Comparison of ENCODE assay signal across 8 cellular contexts in the genomic region with DNA sequence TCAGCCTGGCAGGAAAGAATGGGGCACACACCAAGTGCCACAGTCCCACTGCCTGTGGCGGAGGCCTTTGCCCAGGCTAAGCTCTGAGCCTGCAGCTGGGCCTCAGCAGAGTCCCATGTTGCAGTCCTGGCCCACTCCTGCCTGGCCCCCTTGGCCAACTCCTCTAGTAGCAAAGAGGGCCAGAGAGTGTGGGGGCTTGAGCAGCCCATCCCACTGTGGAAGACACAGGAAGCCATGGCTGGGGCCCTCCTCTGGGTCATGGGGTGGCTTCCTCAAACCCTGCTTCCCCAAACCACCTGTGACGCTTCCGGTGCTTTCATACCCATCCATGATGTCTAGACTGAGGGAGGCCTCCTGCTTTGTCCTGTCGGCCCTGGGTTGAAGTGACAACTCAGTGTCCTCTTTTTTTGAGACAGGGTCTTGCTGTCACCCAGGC. TPM values are rescaled to one million over a fixed set of nuclear protein-coding genes. Genes with fewer than 3 reads are reported as not detected.
DNase-seq lines count a peak whose midpoint lies in the region; ATAC-seq, FAIRE-seq and TF ChIP-seq lines count a peak whose summit lies in the region.

No MANE protein-coding gene starts in this region.

- BruUV-seq in PC-9 (replicated peaks; lab: Mats Ljungman, UMichigan): no TSS peak

- intact Hi-C loops in PC-9 (cut with micrococcal nuclease; ENCODE audit: unreplicated experiment): loop anchor here (5.0 to 10.0 kb wide), 3 partner anchors 282 to 759 kb away; a partner anchor contains a TSS
- intact Hi-C loops in adrenal gland (cut with DNase I): loop anchor here (5.0 to 10.0 kb wide), 3 partner anchors 34 to 352 kb away; a partner anchor contains a TSS

- H3K18ac ChIP-seq in H1 (ENCODE audit: extremely low read depth, low read length): no peak overlapping the region

- peaks cover 3% of the 10 kb centered on the region; the same call in 1 of the 2 replicates for H3K79me1 ChIP-seq in H1 (ENCODE audit: low read depth, low read length)

- TF ChIP-seq POLR2A in H1 (IDR thresholded peaks at IDR 0.05; ENCODE audit: control extremely low read depth in 1 of 2, low read depth in 2 of 2, low read length in 2 of 2): peak in 1 of 2 experiments; percentile 54; a peak in 2 of 3 replicates
- no peak for TF ChIP-seq POLR2A in adrenal gland (IDR thresholded peaks at IDR 0.05)

- peak; percentile 31 for ATAC-seq in stimulated activated naive CD8-positive, alpha-beta T cell treated with anti-CD3 and anti-CD28 coated beads, Interleukin-15, Interleukin-2, amounts not matched to agents 100 U/mL and 50 U/mL, for 24 hours

- H3K36me3 ChIP-seq in PC-9 (ENCODE audit: low read depth): peaks cover 32% of the 10 kb centered on the region
- H3K36me3 ChIP-seq in H1 (ENCODE audit: control insufficient read depth in 2 of 4, insufficient read depth in 4 of 4, low read length in 3 of 4): peaks cover 20 to 34% (median 30%) of the 10 kb centered on the region in 4 experiments
- H3K36me3 ChIP-seq in adrenal gland (replicated peaks in 1 of 2): peaks cover 0 to 54% of the 10 kb centered on the region in 2 donors

- H3K4me2 ChIP-seq in PC-9: no peak overlapping the region
- no peak overlapping the region for H3K4me2 ChIP-seq in H1 (ENCODE audit: insufficient read depth in 1 of 2, low read depth in 2 of 2, low read length in 2 of 2)

- POLR2A ChIA-PET in PC-9 (lab: Charles Lee; ENCODE audit: unreplicated experiment) (no interaction called here), H1 (lab: Charles Lee; ENCODE audit: partially characterized antibody) (interaction anchor here (1.0 to 8.9 kb wide), 8 partner anchors 10 to 353 kb away, joined by 3 to 72 read pairs (median 4); no protein-coding TSS in a partner anchor)

- H2BK20ac ChIP-seq in H1 (ENCODE audit: low read length): no peak overlapping the region

- 0 out of 2 replicates have a peak overlapping the region, but pooled peaks have one; percentile 19 for H3K27ac ChIP-seq in PC-9
- no peak overlapping the region for H3K27ac ChIP-seq in H1 (ENCODE audit: low read depth, low read length)
- H3K27ac ChIP-seq in adrenal gland: peak overlapping the region in 2 of 5 donors; percentile 16 to 60

- TF ChIP-seq CTCF in PC-9 (conservative IDR thresholded peaks at IDR 0.05) (no peak), H1 (IDR thresholded peaks at IDR 0.05; ENCODE audit: control extremely low read depth in 1 of 3, insufficient read depth in 1 of 3, low read depth in 1 of 3, low read length in 3 of 3) (no peak), adrenal gland (IDR thresholded peaks at IDR 0.05) (no peak)

- H3F3A ChIP-seq in PC-9 (ENCODE audit: insufficient read depth, low read depth): peaks cover 94% of the 10 kb centered on the region

- H2AFZ ChIP-seq in PC-9 (no peak overlapping the region), H1 (ENCODE audit: low read length) (no peak overlapping the region)

- TF ChIP-seq RAD21 in H1 (IDR thresholded peaks at IDR 0.05 in 1 of 2, conservative IDR thresholded peaks at IDR 0.05 in 1 of 2; ENCODE audit: low read depth in 2 of 2, low read length in 2 of 2): no peak

- H3K9ac ChIP-seq in H1 (replicated peaks in 1 of 4; ENCODE audit: extremely low read depth in 1 of 4, low read depth in 3 of 4, low read length in 3 of 4): no peak overlapping the region

- no peak overlapping the region for H2BK120ac ChIP-seq in H1 (replicated peaks; ENCODE audit: low read depth, low read length)

- no peak overlapping the region for H2BK5ac ChIP-seq in H1 (ENCODE audit: low read depth, low read length)

- DNase-seq in activated CD8-positive, alpha-beta memory T cell treated with anti-CD3 and anti-CD28 coated beads for 24 hours: peak; percentile 71
- DNase-seq in activated CD8-positive, alpha-beta memory T cell treated with anti-CD3 and anti-CD28 coated beads, Interleukin-2, amount 50 U/mL, for 4 hours: no peak
- DNase-seq in PC-9: peak in 1 of 2 experiments; percentile 35
- DNase-seq in H1 (ENCODE audit: low read depth in 1 of 2, low spot score in 2 of 2): no peak
- DNase-seq in stimulated activated naive CD8-positive, alpha-beta T cell treated with anti-CD3 and anti-CD28 coated beads, Interleukin-15, Interleukin-2, amounts not matched to agents 100 U/mL and 50 U/mL, for 24 hours: peak; percentile 38
- DNase-seq in adrenal gland: no peak
- DNase-seq in amniotic stem cell (lab: John Stamatoyannopoulos, UW): no peak
- DNase-seq in activated CD4-positive, CD25-positive, alpha-beta regulatory T cell (lab: John Stamatoyannopoulos, UW): no peak

- no peak overlapping the region for H2BK15ac ChIP-seq in H1 (ENCODE audit: low read length)

- no peak for TF ChIP-seq EP300 in H1 (IDR thresholded peaks at IDR 0.05; ENCODE audit: borderline replicate concordance in 1 of 2, low read depth in 2 of 2, low read length in 2 of 2)

- CTCF ChIA-PET in PC-9 (lab: Charles Lee): interaction anchor here (0.6 to 0.7 kb wide), 4 partner anchors 127 to 788 kb away, joined by 3 to 10 read pairs (median 6); a partner anchor contains a TSS
- CTCF ChIA-PET in H1 (lab: Charles Lee; ENCODE audit: partially characterized antibody): interaction anchor here (0.6 to 21.9 kb wide), 3 partner anchors 12 to 141 kb away, joined by 3 to 361 read pairs (median 150); a partner anchor contains a TSS

- H4K8ac ChIP-seq in H1 (ENCODE audit: extremely low read depth, insufficient read depth, low read length): no peak overlapping the region

- no peaks in the 10 kb centered on the region for H3K27me3 ChIP-seq in PC-9 (ENCODE audit: insufficient read depth, low read depth)
- no peaks in the 10 kb centered on the region for H3K27me3 ChIP-seq in H1 (replicated peaks in 1 of 4; ENCODE audit: control insufficient read depth in 3 of 4, extremely low read depth in 1 of 4, insufficient read depth in 3 of 4, low read length in 3 of 4)
- no peaks in the 10 kb centered on the region for H3K27me3 ChIP-seq in adrenal gland

- H4K91ac ChIP-seq in H1 (replicated peaks; ENCODE audit: insufficient read length, low read length): no peak overlapping the region

- H2AK5ac ChIP-seq in H1 (ENCODE audit: low read depth, low read length): no peak overlapping the region

- no peak for FAIRE-seq in H1 (lab: Jason Lieb, UNC)

- H3K4ac ChIP-seq in H1 (replicated peaks; ENCODE audit: insufficient read length, low read depth, low read length): no peak overlapping the region

- 86% methylated on average over 4 of the region's 4 CpGs; no CpG with 5 or more reads in 1 of the 2 experiments for WGBS in H1 (ENCODE audit: extremely low coverage in 1 of 2, insufficient coverage in 1 of 2, insufficient read length in 1 of 2, insufficient replicate concordance in 2 of 2, low coverage in 1 of 2, low lambda C conversion rate in 2 of 2, missing lambda C conversion rate in 1 of 2), 2 experiments
- 58 to 77% (median 68%) methylated on average over 4 of the region's 4 CpGs for WGBS in adrenal gland, 4 donors

- H4K20me1 ChIP-seq in PC-9 (ENCODE audit: insufficient read depth): peaks cover 75% of the 10 kb centered on the region
- H4K20me1 ChIP-seq in H1 (replicated peaks in 1 of 2; ENCODE audit: control insufficient read depth in 1 of 2, insufficient read depth in 2 of 2, low read length in 2 of 2): peaks cover 34 to 53% of the 10 kb centered on the region in 2 experiments

- no peak overlapping the region for H3K4me3 ChIP-seq in PC-9
- no peak overlapping the region for H3K4me3 ChIP-seq in H1 (ENCODE audit: extremely low read depth in 1 of 4, insufficient read depth in 2 of 4, low read depth in 3 of 4, low read length in 4 of 4)
- no peak overlapping the region for H3K4me3 ChIP-seq in adrenal gland

- no peak overlapping the region for H2BK12ac ChIP-seq in H1 (ENCODE audit: low read depth, low read length)

- no peak overlapping the region for H3K23ac ChIP-seq in H1 (ENCODE audit: insufficient read length)

- no peak overlapping the region for H3K14ac ChIP-seq in H1 (ENCODE audit: insufficient read length)

- no peak overlapping the region for H4K5ac ChIP-seq in H1 (ENCODE audit: insufficient read length, low read depth, low read length)

- H3K4me1 ChIP-seq in PC-9 (replicated peaks; ENCODE audit: insufficient read depth) (peaks cover 52% of the 10 kb centered on the region), H1 (replicated peaks in 1 of 4; ENCODE audit: control insufficient read depth in 3 of 4, insufficient read depth in 4 of 4, low read length in 3 of 4) (peaks cover 4 to 24% (median 7%) of the 10 kb centered on the region in 4 experiments), adrenal gland (replicated peaks in 1 of 2) (peaks cover 52 to 90% of the 10 kb centered on the region in 2 donors)

- H3K56ac ChIP-seq in H1 (replicated peaks; ENCODE audit: insufficient read length, low read depth, low read length): no peak overlapping the region

- H3K9me2 ChIP-seq in PC-9 (ENCODE audit: insufficient read depth): no peaks in the 10 kb centered on the region

- H3K9me3 ChIP-seq in PC-9 (ENCODE audit: insufficient read depth, low read depth) (no peaks in the 10 kb centered on the region), H1 (ENCODE audit: insufficient read depth in 2 of 2, low read depth in 1 of 2, low read length in 1 of 2) (no peaks in the 10 kb centered on the region), adrenal gland (replicated peaks in 1 of 3) (no peaks in the 10 kb centered on the region)

- peaks cover 50% of the 10 kb centered on the region for H3K79me2 ChIP-seq in PC-9 (ENCODE audit: low read depth)
- peaks cover 0 to 25% of the 10 kb centered on the region in 2 experiments; a peak in 3 of 4 replicates for H3K79me2 ChIP-seq in H1 (ENCODE audit: control insufficient read depth in 1 of 2, insufficient read depth in 2 of 2, low read length in 2 of 2)

- peaks cover under 1% of the 10 kb centered on the region for H3K23me2 ChIP-seq in H1 (ENCODE audit: low read depth, low read length)

RNA-seq across cellular contexts. Expression of a gene that starts 5.8 kb away (rescaled TPM):
- total RNA-seq in PC-9 (2021) (60.7 and 94.3 TPM in 2 replicates), adrenal gland (100 to 1,000 TPM in 4 of 8 donors, 10 to 100 TPM in 4; 80.4 to 250 (median 132) TPM)
- total RNA-seq in H1 (2021; fragmentation: NEBNext Ultra II Directional; extraction: Animal tissue kit (Norgen Biotek cat#: 25700)): 77.5 and 77.9 TPM in 2 replicates
- polyA plus RNA-seq in H1 (2011; rRNA removed) (97.9 and 120 TPM in 2 replicates), adrenal gland (100 to 1,000 TPM in 2 of 3 donors, 10 to 100 TPM in 1; 39.5 to 217 (median 174) TPM)
- polyA plus RNA-seq in H1 (2011; cell fraction: cytosol; rRNA removed): 120 TPM
- polyA plus RNA-seq in H1 (2011; cell fraction: nucleus; rRNA removed): 94.6 TPM
- 79.6 to 99.4 TPM (median 89.0 TPM) in 4 replicates for polyA plus RNA-seq in H1 (2012, experiment 1 of 2)
- 100 TPM for polyA plus RNA-seq in H1 (2012, experiment 2 of 2)
- polyA plus RNA-seq in H1 (2013, experiment 1 of 2): 71.2 TPM
- polyA plus RNA-seq in H1 (2013, experiment 2 of 2): 71.6 TPM
- 7.8 and 8.1 TPM in 2 replicates for polyA minus RNA-seq in H1 (2011; rRNA and poly(A)+ RNA removed)
- polyA minus RNA-seq in H1 (2011; cell fraction: cytosol; rRNA and poly(A)+ RNA removed): 16.2 TPM
- 23.8 TPM for polyA minus RNA-seq in H1 (2011; cell fraction: nucleus; rRNA and poly(A)+ RNA removed)

RNA-seq across cellular contexts. Expression of a gene that starts 6.4 kb away (rescaled TPM):
- total RNA-seq in PC-9 (2021): 488 and 588 TPM in 2 replicates
- 543 and 553 TPM in 2 replicates for total RNA-seq in H1 (2021; fragmentation: NEBNext Ultra II Directional; extraction: Animal tissue kit (Norgen Biotek cat#: 25700))
- polyA plus RNA-seq in H1 (2011; rRNA removed): 685 and 704 TPM in 2 replicates
- polyA plus RNA-seq in H1 (2011; cell fraction: cytosol; rRNA removed): 868 TPM
- 703 TPM for polyA plus RNA-seq in H1 (2011; cell fraction: nucleus; rRNA removed)
- 598 to 685 TPM (median 617 TPM) in 4 replicates for polyA plus RNA-seq in H1 (2012, experiment 1 of 2)
- 699 TPM for polyA plus RNA-seq in H1 (2012, experiment 2 of 2)
- polyA plus RNA-seq in H1 (2013, experiment 1 of 2): 476 TPM
- polyA plus RNA-seq in H1 (2013, experiment 2 of 2): 475 TPM
- 314 and 359 TPM in 2 replicates for polyA minus RNA-seq in H1 (2011; rRNA and poly(A)+ RNA removed)
- polyA minus RNA-seq in H1 (2011; cell fraction: cytosol; rRNA and poly(A)+ RNA removed): 150 TPM
- polyA minus RNA-seq in H1 (2011; cell fraction: nucleus; rRNA and poly(A)+ RNA removed): 255 TPM
- total RNA-seq in adrenal gland: 100 to 1,000 TPM; 207 to 498 (median 324) TPM
- polyA plus RNA-seq in adrenal gland: 1,000 to 10,000 TPM in 2 of 3 donors, 100 to 1,000 TPM in 1; 619 to 1,513 (median 1,039) TPM

RNA-seq across cellular contexts. Expression of a gene that starts 24.7 kb away (rescaled TPM):
- total RNA-seq in PC-9 (2021) (36.9 TPM in 2 replicates), adrenal gland (10 to 100 TPM; 24.4 to 44.2 (median 26.9) TPM)
- total RNA-seq in H1 (2021; fragmentation: NEBNext Ultra II Directional; extraction: Animal tissue kit (Norgen Biotek cat#: 25700)): 31.4 and 32.7 TPM in 2 replicates
- polyA plus RNA-seq in H1 (2011; rRNA removed) (16.8 and 21.0 TPM in 2 replicates), adrenal gland (10 to 100 TPM in 1 of 3 donors, 1 to 10 TPM in 2; 5.1 to 27.0 (median 6.9) TPM)
- polyA plus RNA-seq in H1 (2011; cell fraction: cytosol; rRNA removed): 16.4 TPM
- polyA plus RNA-seq in H1 (2011; cell fraction: nucleus; rRNA removed): 18.5 TPM
- 22.0 to 25.2 TPM (median 22.9 TPM) in 4 replicates for polyA plus RNA-seq in H1 (2012, experiment 1 of 2)
- polyA plus RNA-seq in H1 (2012, experiment 2 of 2): 14.3 TPM
- polyA plus RNA-seq in H1 (2013, experiment 1 of 2): 18.5 TPM
- polyA plus RNA-seq in H1 (2013, experiment 2 of 2): 18.4 TPM
- polyA minus RNA-seq in H1 (2011; rRNA and poly(A)+ RNA removed): 36.0 and 36.1 TPM in 2 replicates
- polyA minus RNA-seq in H1 (2011; cell fraction: cytosol; rRNA and poly(A)+ RNA removed): 17.9 TPM
- 17.9 TPM for polyA minus RNA-seq in H1 (2011; cell fraction: nucleus; rRNA and poly(A)+ RNA removed)

RNA-seq across cellular contexts. Expression of a gene that starts 43.8 kb away (rescaled TPM):
- 2.5 and 2.8 TPM in 2 replicates for total RNA-seq in PC-9 (2021)
- total RNA-seq in H1 (2021; fragmentation: NEBNext Ultra II Directional; extraction: Animal tissue kit (Norgen Biotek cat#: 25700)): 1.2 and 1.3 TPM in 2 replicates
- 0.77 and 1.3 TPM in 2 replicates for polyA plus RNA-seq in H1 (2011; rRNA removed)
- 1.2 TPM for polyA plus RNA-seq in H1 (2011; cell fraction: cytosol; rRNA removed)
- 7.1 TPM for polyA plus RNA-seq in H1 (2011; cell fraction: nucleus; rRNA removed)
- polyA plus RNA-seq in H1 (2012, experiment 1 of 2): 0.91 to 1.4 TPM (median 1.2 TPM) in 4 replicates
- 0.71 TPM for polyA plus RNA-seq in H1 (2012, experiment 2 of 2)
- 1.3 TPM for polyA plus RNA-seq in H1 (2013, experiment 1 of 2)
- polyA plus RNA-seq in H1 (2013, experiment 2 of 2): 1.3 TPM
- 1.00 and 1.3 TPM in 2 replicates for polyA minus RNA-seq in H1 (2011; rRNA and poly(A)+ RNA removed)
- 0.95 TPM for polyA minus RNA-seq in H1 (2011; cell fraction: cytosol; rRNA and poly(A)+ RNA removed)
- polyA minus RNA-seq in H1 (2011; cell fraction: nucleus; rRNA and poly(A)+ RNA removed): 1.6 TPM
- 10 to 100 TPM in 2 of 8 donors, 1 to 10 TPM in 6; 1.1 to 11.8 (median 3.2) TPM for total RNA-seq in adrenal gland
- polyA plus RNA-seq in adrenal gland: 10 to 100 TPM in 1 of 3 donors, 1 to 10 TPM in 1, under 1 TPM in 1; 0.46 to 20.1 (median 7.4) TPM

Comparison
In these comparisons a context has a peak if more than half of its experiments do, and no peak if none do; other contexts are left out.
1. DNase-seq: peak in activated CD8-positive, alpha-beta memory T cell treated with anti-CD3 and anti-CD28 coated beads for 24 hours (single experiment) and stimulated activated naive CD8-positive, alpha-beta T cell treated with anti-CD3 and anti-CD28 coated beads, Interleukin-15, Interleukin-2, amounts not matched to agents 100 U/mL and 50 U/mL, for 24 hours (single experiment); none in activated CD8-positive, alpha-beta memory T cell treated with anti-CD3 and anti-CD28 coated beads, Interleukin-2, amount 50 U/mL, for 4 hours (single experiment), H1 (0 of 2), adrenal gland (0 of 7), amniotic stem cell (single experiment) and activated CD4-positive, CD25-positive, alpha-beta regulatory T cell (0 of 4).